15 cellular contexts compared by ENCODE assay signal in genomic region chr1:153387001-153387400, GRCh38. TPM values are rescaled to one million over a fixed set of nuclear protein-coding genes. Genes with fewer than 3 reads are reported as not detected.
"Had no signal": no experiment of that assay in that cellular context is flagged by ENCODE, and none has a peak within 500 bp of the region (broad histone marks: within the 10 kb centered on the region; RNA-seq: fewer than 3 reads in every experiment).

No MANE protein-coding gene starts in this region.

- H3K9me3 Mint-ChIP-seq: activated T-helper 2 cell treated with anti-CD3 and anti-CD28 coated beads, Interferon-gamma antibody, Interleukin-2, Interleukin-4, amounts not matched to agents 10 μg/mL and 5 μg/mL and 100 μg/mL, durations not matched to agents 14 hours and 24 hours and 36 hours had no signal

- H3K4me3 Mint-ChIP-seq: activated naive CD4-positive, alpha-beta T cell treated with anti-CD3 and anti-CD28 coated beads, Interleukin-2, amount 10 ng/mL, durations not matched to agents 7 days and 5 days; naive thymus-derived CD4-positive, alpha-beta T cell; stimulated activated naive CD8-positive, alpha-beta T cell treated with anti-CD3 and anti-CD28 coated beads, Interleukin-15, amount 100 ng/mL, for 72 hours had no signal

- DNase-seq: activated naive CD4-positive, alpha-beta T cell treated with anti-CD3 and anti-CD28 coated beads, Interleukin-2, amount 10 ng/mL, durations not matched to agents 7 days and 5 days; foreskin melanocyte; naive thymus-derived CD4-positive, alpha-beta T cell; retina; stimulated activated naive CD8-positive, alpha-beta T cell treated with anti-CD3 and anti-CD28 coated beads, Interleukin-15, amount 100 ng/mL, for 72 hours; upper lobe of right lung had no signal

- H3K9me3 ChIP-seq: upper lobe of right lung had no signal

- H3K27ac ChIP-seq: ascending aorta, upper lobe of right lung had no signal

- H3K4me1 ChIP-seq: ascending aorta had no signal

- H3K4me3 ChIP-seq: ascending aorta, dorsolateral prefrontal cortex, upper lobe of right lung had no signal

- H3K27me3 ChIP-seq: ascending aorta, upper lobe of right lung had no signal

- ATAC-seq: stimulated activated naive CD8-positive, alpha-beta T cell treated with anti-CD3 and anti-CD28 coated beads, Interleukin-15, amount 100 ng/mL, for 72 hours had no signal

- H3K36me3 ChIP-seq: ascending aorta, upper lobe of right lung had no signal

- H3K36me3 Mint-ChIP-seq: activated naive CD4-positive, alpha-beta T cell treated with anti-CD3 and anti-CD28 coated beads, Interleukin-2, amount 10 ng/mL, durations not matched to agents 7 days and 5 days had no signal

- H3K27ac Mint-ChIP-seq: activated naive CD4-positive, alpha-beta T cell treated with anti-CD3 and anti-CD28 coated beads, Interleukin-2, amount 10 ng/mL, durations not matched to agents 7 days and 5 days; activated T-helper 2 cell treated with anti-CD3 and anti-CD28 coated beads, Interferon-gamma antibody, Interleukin-2, Interleukin-4, amounts not matched to agents 10 μg/mL and 5 μg/mL and 100 μg/mL, durations not matched to agents 14 hours and 24 hours and 36 hours; naive thymus-derived CD4-positive, alpha-beta T cell had no signal

RNA-seq across cellular contexts. Expression of gene S100A8, which starts 3.9 kb away (rescaled TPM):
- total RNA-seq: activated T-helper 2 cell treated with anti-CD3 and anti-CD28 coated beads, Interferon-gamma antibody, Interleukin-2, Interleukin-4, amounts not matched to agents 10 μg/mL and 5 μg/mL and 100 μg/mL, durations not matched to agents 14 hours and 24 hours and 36 hours; chondrocyte; lung microvascular endothelial cell; SK-MEL-5 had no signal

RNA-seq across cellular contexts. Expression of gene S100A12, which starts 11.6 kb away (rescaled TPM):
- total RNA-seq: activated T-helper 2 cell treated with anti-CD3 and anti-CD28 coated beads, Interferon-gamma antibody, Interleukin-2, Interleukin-4, amounts not matched to agents 10 μg/mL and 5 μg/mL and 100 μg/mL, durations not matched to agents 14 hours and 24 hours and 36 hours; ascending aorta; chondrocyte; lung microvascular endothelial cell; SK-MEL-5 had no signal
- polyA plus RNA-seq: naive thymus-derived CD4-positive, alpha-beta T cell had no signal

RNA-seq across cellular contexts. Expression of gene S100A7A, which starts 29.3 kb away (rescaled TPM):
- total RNA-seq: activated T-helper 2 cell treated with anti-CD3 and anti-CD28 coated beads, Interferon-gamma antibody, Interleukin-2, Interleukin-4, amounts not matched to agents 10 μg/mL and 5 μg/mL and 100 μg/mL, durations not matched to agents 14 hours and 24 hours and 36 hours; ascending aorta; chondrocyte; dorsolateral prefrontal cortex; left cardiac atrium; lung microvascular endothelial cell; mononuclear cell; naive thymus-derived CD4-positive, alpha-beta T cell; SK-MEL-5; temporal lobe; upper lobe of right lung had no signal
- polyA plus RNA-seq: naive thymus-derived CD4-positive, alpha-beta T cell had no signal

RNA-seq across cellular contexts. Expression of gene S100A9, which starts 29.3 kb away (rescaled TPM):
- total RNA-seq: activated T-helper 2 cell treated with anti-CD3 and anti-CD28 coated beads, Interferon-gamma antibody, Interleukin-2, Interleukin-4, amounts not matched to agents 10 μg/mL and 5 μg/mL and 100 μg/mL, durations not matched to agents 14 hours and 24 hours and 36 hours; chondrocyte; SK-MEL-5 had no signal

RNA-seq across cellular contexts. Expression of gene PGLYRP4, which starts 38.4 kb away (rescaled TPM):
- total RNA-seq: activated T-helper 2 cell treated with anti-CD3 and anti-CD28 coated beads, Interferon-gamma antibody, Interleukin-2, Interleukin-4, amounts not matched to agents 10 μg/mL and 5 μg/mL and 100 μg/mL, durations not matched to agents 14 hours and 24 hours and 36 hours; ascending aorta; chondrocyte; dorsolateral prefrontal cortex; left cardiac atrium; lung microvascular endothelial cell; mononuclear cell; naive thymus-derived CD4-positive, alpha-beta T cell; SK-MEL-5; temporal lobe; upper lobe of right lung had no signal
- polyA plus RNA-seq: naive thymus-derived CD4-positive, alpha-beta T cell had no signal
